Comparison of ENCODE assay signal across 14 cellular contexts in the genomic region with DNA sequence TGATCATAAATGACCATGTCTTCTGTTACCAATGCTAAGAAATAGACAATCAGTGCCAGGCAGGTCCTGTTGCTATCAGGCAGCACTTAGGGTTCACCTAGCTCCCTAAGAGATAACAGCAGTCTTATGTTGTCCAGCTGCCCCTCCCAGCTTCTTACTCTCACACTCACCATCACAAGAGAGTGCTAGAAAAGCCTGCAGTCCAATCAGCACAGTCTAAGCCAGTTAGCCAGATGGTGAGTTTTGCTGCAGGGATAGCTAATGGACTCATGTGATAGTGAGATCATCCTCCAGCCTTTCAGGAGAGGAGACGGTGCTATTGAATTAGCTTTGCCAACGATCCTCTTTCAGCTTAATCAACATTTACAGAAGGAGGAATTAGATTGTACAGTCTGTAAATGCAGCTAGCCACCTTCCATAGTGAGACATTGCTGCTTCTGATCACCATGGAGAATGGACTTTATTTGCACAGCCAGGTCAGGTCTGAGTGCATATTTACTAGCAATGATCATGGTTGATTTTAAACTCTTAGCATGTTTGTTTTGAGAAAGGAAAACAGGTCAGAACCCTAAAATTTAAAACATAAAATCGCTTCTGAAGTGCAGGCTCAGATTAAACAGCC.
DNase-seq lines count a peak whose midpoint lies in the region; ATAC-seq and TF ChIP-seq lines count a peak whose summit lies in the region.
"Had no signal": no experiment of that assay in that cellular context is flagged by ENCODE, and none has a peak within 500 bp of the region (broad histone marks: within the 10 kb centered on the region; RNA-seq: fewer than 3 reads in every experiment).

No MANE protein-coding gene starts in this region.

- H2BK120ac ChIP-seq in mesendoderm (ENCODE audit: low read depth, low read length), result no peak overlapping the region

- no peak overlapping the region for H3K27ac ChIP-seq in GM23338 (ENCODE audit: low read depth)
- H3K27ac ChIP-seq in WERI-Rb-1, result peak overlapping the region; percentile 70
- no peak overlapping the region for H3K27ac ChIP-seq in mesendoderm (ENCODE audit: low read depth, low read length)
- no peak overlapping the region for H3K27ac ChIP-seq in psoas muscle
- H3K27ac ChIP-seq in heart left ventricle, result no peak overlapping the region
- H3K27ac ChIP-seq: suprapubic skin had no signal

- no peaks in the 10 kb centered on the region; the same call in 2 of the 3 replicates for H3K9me3 Mint-ChIP-seq in GM23338

- no peaks in the 10 kb centered on the region for H3K27me3 ChIP-seq in GM23338 (ENCODE audit: insufficient read depth)
- no peaks in the 10 kb centered on the region for H3K27me3 ChIP-seq in WERI-Rb-1 (ENCODE audit: insufficient read depth, low read depth, severe bottlenecking)
- no peaks in the 10 kb centered on the region for H3K27me3 ChIP-seq in mesendoderm (ENCODE audit: insufficient read depth, low read length, poor library complexity)
- no peaks in the 10 kb centered on the region for H3K27me3 ChIP-seq in psoas muscle (ENCODE audit: insufficient read depth in 3 of 3, low read length in 2 of 3)
- H3K27me3 ChIP-seq in heart left ventricle, result no peaks in the 10 kb centered on the region
- H3K27me3 ChIP-seq: suprapubic skin had no signal

- no peaks in the 10 kb centered on the region for H3K9me3 ChIP-seq in WERI-Rb-1 (ENCODE audit: severe bottlenecking)
- H3K9me3 ChIP-seq in psoas muscle, result no peaks in the 10 kb centered on the region
- H3K9me3 ChIP-seq in heart left ventricle, result no peaks in the 10 kb centered on the region
- H3K9me3 ChIP-seq: suprapubic skin had no signal

- no peak overlapping the region for H4K8ac ChIP-seq in mesendoderm (ENCODE audit: low read depth, low read length)

- no peak overlapping the region for H2AK5ac ChIP-seq in mesendoderm (ENCODE audit: low read length)

- H2BK5ac ChIP-seq in mesendoderm (ENCODE audit: low read length), result no peak overlapping the region

- no peaks in the 10 kb centered on the region for H3K36me3 Mint-ChIP-seq in GM23338 (ENCODE audit: low read depth)
- H3K36me3 Mint-ChIP-seq: naive thymus-derived CD8-positive, alpha-beta T cell had no signal

- H3K27me3 Mint-ChIP-seq in GM23338 (ENCODE audit: insufficient read depth, low read depth, poor library complexity), result no peaks in the 10 kb centered on the region
- H3K27me3 Mint-ChIP-seq: activated CD4-positive, alpha-beta T cell treated with anti-CD3 and anti-CD28 coated beads for 36 hours had no signal

- no peak overlapping the region for H3K9ac ChIP-seq in mesendoderm (ENCODE audit: low read length)

- no peak overlapping the region for H2BK15ac ChIP-seq in mesendoderm (replicated peaks; ENCODE audit: low read depth)

- DNase-seq in GM23338 (ENCODE audit: low spot score) (no peak), NCI-H2171 (lab: John Stamatoyannopoulos, UW) (peak; percentile 47), WERI-Rb-1 (peak; percentile 89), mesendoderm (peak; percentile 56), psoas muscle (no peak), heart left ventricle (no peak)
- no peak for DNase-seq in stimulated activated CD4-positive, alpha-beta T cell treated with anti-CD3 and anti-CD28 coated beads, Interleukin-2, amount 100 ng/mL, for 48 hours
- DNase-seq: activated CD4-positive, alpha-beta T cell treated with anti-CD3 and anti-CD28 coated beads for 36 hours; activated T-cell treated with anti-CD3 and anti-CD28 coated beads, Interleukin-2, amount 50 U/mL, for 48 hours; C1 segment of cervical spinal cord; KBM-7; naive thymus-derived CD8-positive, alpha-beta T cell had no signal

- peaks cover 2% of the 10 kb centered on the region; the same call in 1 of the 3 replicates for H3K4me1 Mint-ChIP-seq in GM23338
- H3K4me1 Mint-ChIP-seq: activated CD4-positive, alpha-beta T cell treated with anti-CD3 and anti-CD28 coated beads for 36 hours; naive thymus-derived CD8-positive, alpha-beta T cell had no signal

- no peak overlapping the region for H3K4me2 ChIP-seq in GM23338
- H3K4me2 ChIP-seq in mesendoderm (ENCODE audit: low read length), result no peak overlapping the region

- H3K4me1 ChIP-seq in GM23338 (ENCODE audit: insufficient read depth) (no peaks in the 10 kb centered on the region), mesendoderm (ENCODE audit: control insufficient read depth, low read depth, low read length) (peaks cover 2% of the 10 kb centered on the region), psoas muscle (no peaks in the 10 kb centered on the region), heart left ventricle (no peaks in the 10 kb centered on the region)

- no peak overlapping the region for H3K56ac ChIP-seq in mesendoderm (ENCODE audit: low read length)

- H3K18ac ChIP-seq in mesendoderm (ENCODE audit: low read length), result no peak overlapping the region

- no peaks in the 10 kb centered on the region for H3F3A ChIP-seq in GM23338 (replicated peaks; ENCODE audit: low read depth)

- no peak overlapping the region for H3K4ac ChIP-seq in mesendoderm (ENCODE audit: low read depth, low read length)

- H3K9me2 ChIP-seq in GM23338 (ENCODE audit: insufficient read depth), result no peaks in the 10 kb centered on the region

- H4K5ac ChIP-seq in mesendoderm (ENCODE audit: low read length), result no peak overlapping the region

- no peaks in the 10 kb centered on the region for H3K36me3 ChIP-seq in GM23338 (ENCODE audit: insufficient read depth)
- H3K36me3 ChIP-seq in WERI-Rb-1, result no peaks in the 10 kb centered on the region
- H3K36me3 ChIP-seq in mesendoderm (ENCODE audit: control insufficient read depth, insufficient read depth, low read length), result no peaks in the 10 kb centered on the region
- H3K36me3 ChIP-seq in psoas muscle (ENCODE audit: insufficient read depth in 1 of 2, low read depth in 1 of 2), result no peaks in the 10 kb centered on the region
- no peaks in the 10 kb centered on the region for H3K36me3 ChIP-seq in heart left ventricle
- H3K36me3 ChIP-seq: suprapubic skin had no signal

- intact Hi-C loops in psoas muscle (cut with DNase I) (no loop called here), heart left ventricle (cut with DNase I) (no loop called here)

- no peaks in the 10 kb centered on the region for H4K20me1 ChIP-seq in GM23338 (replicated peaks; ENCODE audit: insufficient read depth)

- TF ChIP-seq CTCF in GM23338 (conservative IDR thresholded peaks at IDR 0.05; ENCODE audit: low read depth in 2 of 2) (no peak), WERI-Rb-1 (IDR thresholded peaks at IDR 0.05; ENCODE audit: low read depth, low read length) (no peak), psoas muscle (IDR thresholded peaks at IDR 0.05) (no peak), heart left ventricle (IDR thresholded peaks at IDR 0.05) (no peak)

- no peak for ATAC-seq in GM23338
- ATAC-seq in psoas muscle, result no peak
- ATAC-seq in heart left ventricle, result no peak
- no peak for ATAC-seq in GM21381 (IDR thresholded peaks at IDR 0.05; ENCODE audit: unreplicated experiment)
- ATAC-seq: activated CD4-positive, alpha-beta T cell treated with anti-CD3 and anti-CD28 coated beads for 36 hours; naive thymus-derived CD8-positive, alpha-beta T cell had no signal

- no peaks in the 10 kb centered on the region for H3K79me1 ChIP-seq in mesendoderm (ENCODE audit: low read length)

- H3K4me3 ChIP-seq in GM23338, result no peak overlapping the region
- H3K4me3 ChIP-seq in WERI-Rb-1 (ENCODE audit: low read depth, low read length), result peak overlapping the region; percentile 7
- H3K4me3 ChIP-seq in mesendoderm (ENCODE audit: low read length), result no peak overlapping the region
- no peak overlapping the region for H3K4me3 ChIP-seq in psoas muscle
- H3K4me3 ChIP-seq in heart left ventricle, result no peak overlapping the region
- H3K4me3 ChIP-seq: suprapubic skin had no signal

- TF ChIP-seq POLR2A in heart left ventricle (IDR thresholded peaks at IDR 0.05), result no peak

- H3K79me2 ChIP-seq in GM23338 (replicated peaks; ENCODE audit: insufficient read depth) (no peaks in the 10 kb centered on the region), mesendoderm (ENCODE audit: control insufficient read depth, insufficient read depth, low read length) (no peaks in the 10 kb centered on the region)

- no peak overlapping the region for H3K23ac ChIP-seq in mesendoderm (ENCODE audit: low read length)

- no peak overlapping the region for H3K27ac Mint-ChIP-seq in GM23338
- H3K27ac Mint-ChIP-seq: activated CD4-positive, alpha-beta T cell treated with anti-CD3 and anti-CD28 coated beads for 36 hours; naive thymus-derived CD8-positive, alpha-beta T cell had no signal

- no CpG with 5 or more reads among the region's 3 CpGs for WGBS in mesendoderm (ENCODE audit: extremely low coverage, insufficient coverage, low lambda C conversion rate)
- WGBS in psoas muscle, 3 donors, result 34 to 55% (median 36%) methylated on average over 3 of the region's 3 CpGs
- WGBS in heart left ventricle, 4 donors, result 40 to 49% (median 45%) methylated on average over 3 of the region's 3 CpGs

- H3K4me3 Mint-ChIP-seq in GM23338, result no peak overlapping the region
- H3K4me3 Mint-ChIP-seq: activated CD4-positive, alpha-beta T cell treated with anti-CD3 and anti-CD28 coated beads for 36 hours; naive thymus-derived CD8-positive, alpha-beta T cell had no signal

- peak overlapping the region; percentile 29; the same call in 1 of the 2 replicates for H2AFZ ChIP-seq in GM23338

TF ChIP-seq in GM23338, 12 proteins besides CTCF, POLR2A, EP300 and RAD21:
- no peak for TF ChIP-seq EZH2 (IDR thresholded peaks at IDR 0.05; ENCODE audit: low read depth, unreplicated experiment)
- no peak for TF ChIP-seq JUNB (IDR thresholded peaks at IDR 0.05; ENCODE audit: unreplicated experiment)
TF ChIP-seq in GM23338: peak in this region for 0.

Comparison
In these comparisons a context has a peak if more than half of its experiments do, and no peak if none do; other contexts are left out.
1. DNase-seq: peak in NCI-H2171 (single experiment), WERI-Rb-1 (single experiment) and mesendoderm (single experiment); none in GM23338 (single experiment), psoas muscle (0 of 2), heart left ventricle (0 of 5) and stimulated activated CD4-positive, alpha-beta T cell treated with anti-CD3 and anti-CD28 coated beads, Interleukin-2, amount 100 ng/mL, for 48 hours (0 of 2).